In genomic region chr19:662207-662961, GRCh38 we compare ENCODE assay signal across 8 cellular contexts. TPM values are rescaled to one million over a fixed set of nuclear protein-coding genes. Genes with fewer than 3 reads are reported as not detected.
DNase-seq lines count a peak whose midpoint lies in the region; ATAC-seq lines count a peak whose summit lies in the region.

No MANE protein-coding gene starts in this region.

- no peaks in the 10 kb centered on the region for H3K36me3 ChIP-seq in ACC112 (ENCODE audit: insufficient read depth, low read length)
- H3K36me3 ChIP-seq in mucosa of stomach (ENCODE audit: control insufficient read depth, insufficient read depth, low read length): no peaks in the 10 kb centered on the region

- DNase-seq in HuH-7 (ENCODE audit: low spot score): peak; percentile 63
- peak; percentile 73 to 81 for DNase-seq in activated CD4-positive, alpha-beta T cell treated with anti-CD3 and anti-CD28 coated beads for 4 hours
- peak; percentile 24 to 73 for DNase-seq in dermis microvascular lymphatic vessel endothelial cell (ENCODE audit: low read depth in 2 of 2)
- DNase-seq in stimulated activated naive CD8-positive, alpha-beta T cell treated with anti-CD3 and anti-CD28 coated beads, Interleukin-15, Interleukin-2, amounts not matched to agents 100 U/mL and 50 U/mL, for 24 hours: peak; percentile 78

- H3K27me3 ChIP-seq in ACC112 (ENCODE audit: insufficient read depth, low read length): no peaks in the 10 kb centered on the region
- no peaks in the 10 kb centered on the region for H3K27me3 ChIP-seq in mucosa of stomach (ENCODE audit: control insufficient read depth, insufficient read depth, low read length)

- H3K79me2 ChIP-seq in ACC112 (ENCODE audit: control insufficient read depth, insufficient read depth, low read length, unreplicated experiment): peaks cover 56% of the 10 kb centered on the region

- H3K9ac ChIP-seq in mucosa of stomach (ENCODE audit: low read length): peak overlapping the region; percentile 85

- no peaks in the 10 kb centered on the region for H3K9me3 ChIP-seq in mucosa of stomach (ENCODE audit: control insufficient read depth, low read length)

- no peak overlapping the region for H2AFZ ChIP-seq in ACC112 (ENCODE audit: low read length, unreplicated experiment)

- H3K4me3 ChIP-seq in ACC112 (ENCODE audit: low read depth, low read length): peak overlapping the region; percentile 96
- peak overlapping the region; percentile 74 for H3K4me3 ChIP-seq in mucosa of stomach (ENCODE audit: low read length)

- H3K27ac ChIP-seq in ACC112 (ENCODE audit: low read depth, low read length): peak overlapping the region; percentile 65; the same call in 1 of the 2 replicates

- ATAC-seq in GM18861 (IDR thresholded peaks at IDR 0.05; ENCODE audit: unreplicated experiment): peak; percentile 5
- peak; percentile 16 for ATAC-seq in stimulated activated naive CD8-positive, alpha-beta T cell treated with anti-CD3 and anti-CD28 coated beads, Interleukin-15, Interleukin-2, amounts not matched to agents 100 U/mL and 50 U/mL, for 24 hours
- no peak for ATAC-seq in HG03159 (IDR thresholded peaks at IDR 0.05; ENCODE audit: unreplicated experiment)

- peaks cover 8% of the 10 kb centered on the region for H3K4me1 ChIP-seq in ACC112 (ENCODE audit: control insufficient read depth, insufficient read depth, low read length, unreplicated experiment)
- peaks cover 50% of the 10 kb centered on the region for H3K4me1 ChIP-seq in mucosa of stomach (ENCODE audit: control insufficient read depth, insufficient read depth, low read length)

RNA-seq across cellular contexts. Expression of gene RNF126, which starts 0.6 kb away (rescaled TPM):
- total RNA-seq in dermis microvascular lymphatic vessel endothelial cell: 18.9 and 30.0 TPM in 2 replicates

RNA-seq across cellular contexts. Expression of gene FSTL3, which starts 13.8 kb away (rescaled TPM):
- total RNA-seq in dermis microvascular lymphatic vessel endothelial cell: 3.1 and 5.9 TPM in 2 replicates

RNA-seq across cellular contexts. Expression of gene FGF22, which starts 22.7 kb away (rescaled TPM):
- total RNA-seq in dermis microvascular lymphatic vessel endothelial cell: not detected in 2 replicates

RNA-seq across cellular contexts. Expression of gene POLRMT, which starts 29.0 kb away (rescaled TPM):
- total RNA-seq in dermis microvascular lymphatic vessel endothelial cell: 19.3 and 23.9 TPM in 2 replicates

RNA-seq across cellular contexts. Expression of gene PRSS57, which starts 32.9 kb away (rescaled TPM):
- total RNA-seq in dermis microvascular lymphatic vessel endothelial cell: not detected in 2 replicates
